Comparison of ENCODE assay signal across 12 cellular contexts in the genomic region with DNA sequence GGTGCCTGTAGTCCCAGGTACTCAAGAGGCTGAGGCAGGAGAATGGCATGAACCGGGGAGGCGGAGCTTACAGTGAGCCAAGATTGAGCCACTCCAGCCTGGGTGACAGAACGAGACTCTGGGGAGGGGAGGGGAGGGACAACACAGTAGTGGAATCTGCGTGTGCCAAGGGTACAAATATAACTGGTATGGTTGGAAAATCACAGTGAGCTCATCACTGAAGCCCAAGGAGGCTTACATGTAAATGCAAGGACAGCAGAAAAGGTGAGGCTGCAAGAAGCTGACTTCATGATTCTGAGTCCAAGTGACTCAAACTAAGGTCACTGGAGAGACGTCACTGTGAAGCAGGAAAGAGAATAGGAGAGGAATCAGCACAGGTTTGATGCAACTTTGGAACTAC. TPM values are rescaled to one million over a fixed set of nuclear protein-coding genes. Genes with fewer than 3 reads are reported as not detected.
A peak's percentile ranks its signal among the peaks of the same experiment; 100 is the strongest.
DNase-seq lines count a peak whose midpoint lies in the region; ATAC-seq, FAIRE-seq and TF ChIP-seq lines count a peak whose summit lies in the region.
"Had no signal": no experiment of that assay in that cellular context is flagged by ENCODE, and none has a peak within 500 bp of the region (broad histone marks: within the 10 kb centered on the region; RNA-seq: fewer than 3 reads in every experiment).

No MANE protein-coding gene starts in this region.

- TF ChIP-seq CTCF in right atrium auricular region (IDR thresholded peaks at IDR 0.05) (no peak), astrocyte of the spinal cord (IDR thresholded peaks at IDR 0.05; ENCODE audit: low read depth, low read length) (no peak)

- DNase-seq in Right ventricle myocardium superior, result no peak
- no peak for DNase-seq in right atrium auricular region (ENCODE audit: low spot score)
- peak; percentile 65 for DNase-seq in astrocyte of the spinal cord (ENCODE audit: low read depth, low spot score)
- DNase-seq in islet precursor cell, result peak; percentile 65
- DNase-seq in urothelium cell line (ENCODE audit: low spot score), result peak; percentile 34
- DNase-seq in NCI-H1417 treated with DMSO at 0.1 percent for 48 hours (lab: John Stamatoyannopoulos, UW), result no peak
- DNase-seq: activated naive CD8-positive, alpha-beta T cell treated with anti-CD3 and anti-CD28 coated beads, Interleukin-2, amount 50 U/mL, for 24 hours; GDM1 had no signal

- no peak for FAIRE-seq in urothelium cell line (lab: Jason Lieb, UNC)
- FAIRE-seq: endometrium had no signal

- no peaks in the 10 kb centered on the region for H3K36me3 ChIP-seq in right atrium auricular region

- no peaks in the 10 kb centered on the region for H3K27me3 ChIP-seq in right atrium auricular region

- intact Hi-C loops in Right ventricle myocardium superior (cut with DNase I), result no loop called here

- no peak overlapping the region for H3K27ac ChIP-seq in right atrium auricular region
- H3K27ac ChIP-seq: parathyroid adenoma had no signal

- in situ Hi-C loops in astrocyte of the spinal cord (cut with HindIII; ENCODE audit: low sequenced_read_pairs), result no loop called here

- H3K4me3 ChIP-seq in right atrium auricular region (no peak overlapping the region), astrocyte of the spinal cord (ENCODE audit: low read depth, low read length) (no peak overlapping the region)

- ATAC-seq in Right ventricle myocardium superior (ENCODE audit: poor library complexity), result peak; percentile 34
- ATAC-seq in GM18511 (IDR thresholded peaks at IDR 0.05; ENCODE audit: unreplicated experiment), result no peak
- no peak for ATAC-seq in GM19397 (IDR thresholded peaks at IDR 0.05; ENCODE audit: unreplicated experiment)
- ATAC-seq: activated naive CD8-positive, alpha-beta T cell treated with anti-CD3 and anti-CD28 coated beads, Interleukin-2, amount 50 U/mL, for 24 hours had no signal

- no peaks in the 10 kb centered on the region for H3K9me3 ChIP-seq in right atrium auricular region

- H3K4me1 ChIP-seq in right atrium auricular region, result peaks cover 0 to 23% of the 10 kb centered on the region in 2 donors

RNA-seq across cellular contexts. Expression of gene SEPTIN10, which starts 9.2 kb away (rescaled TPM):
- total RNA-seq in Right ventricle myocardium superior, result 49.3 TPM
- 10 to 100 TPM; 47.0 to 61.7 TPM for total RNA-seq in right atrium auricular region

RNA-seq across cellular contexts. Expression of gene SOWAHC, which starts 9.6 kb away (rescaled TPM):
- 2.7 TPM for total RNA-seq in Right ventricle myocardium superior
- total RNA-seq in right atrium auricular region, result 1 to 10 TPM; 3.0 to 5.3 TPM

Comparison
In these comparisons a context has a peak if more than half of its experiments do, and no peak if none do; other contexts are left out.
1. DNase-seq: peak in astrocyte of the spinal cord (single experiment), islet precursor cell (single experiment) and urothelium cell line (single experiment); none in Right ventricle myocardium superior (single experiment), right atrium auricular region (single experiment) and NCI-H1417 treated with DMSO at 0.1 percent for 48 hours (single experiment).